ENCODE assay signal across 1 cellular context in the genomic region with DNA sequence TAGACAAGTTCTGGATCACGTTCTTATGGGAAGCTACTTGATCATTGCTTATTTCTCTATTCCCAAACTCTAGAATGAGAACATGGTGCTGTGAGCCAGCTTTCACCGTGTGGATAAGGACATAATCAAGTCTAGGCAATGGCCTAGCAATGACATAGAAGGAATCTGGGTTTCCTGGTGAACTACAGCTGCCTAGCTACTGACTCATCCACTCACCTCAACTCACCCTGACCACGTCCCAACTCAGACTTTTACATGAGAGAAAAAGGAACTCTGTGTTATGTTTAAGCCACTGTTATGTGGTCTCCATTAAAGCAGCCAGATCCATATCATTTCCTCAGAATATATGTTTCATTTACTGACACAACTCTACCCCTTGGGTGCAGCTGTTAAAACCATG.
TF ChIP-seq lines count a peak whose summit lies in the region.

No MANE protein-coding gene starts in this region.

TF ChIP-seq in IMR-90, 13 proteins besides CTCF, POLR2A, EP300 and RAD21:
- TF ChIP-seq, protein P1, sequence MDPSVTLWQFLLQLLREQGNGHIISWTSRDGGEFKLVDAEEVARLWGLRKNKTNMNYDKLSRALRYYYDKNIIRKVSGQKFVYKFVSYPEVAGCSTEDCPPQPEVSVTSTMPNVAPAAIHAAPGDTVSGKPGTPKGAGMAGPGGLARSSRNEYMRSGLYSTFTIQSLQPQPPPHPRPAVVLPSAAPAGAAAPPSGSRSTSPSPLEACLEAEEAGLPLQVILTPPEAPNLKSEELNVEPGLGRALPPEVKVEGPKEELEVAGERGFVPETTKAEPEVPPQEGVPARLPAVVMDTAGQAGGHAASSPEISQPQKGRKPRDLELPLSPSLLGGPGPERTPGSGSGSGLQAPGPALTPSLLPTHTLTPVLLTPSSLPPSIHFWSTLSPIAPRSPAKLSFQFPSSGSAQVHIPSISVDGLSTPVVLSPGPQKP (IDR thresholded peaks at IDR 0.05; ENCODE audit: borderline replicate concordance, low read depth, low read length), result no peak
- 0 out of 2 replicates have a peak, but pooled peaks have one; percentile 8 for TF ChIP-seq FOS (IDR thresholded peaks at IDR 0.05; ENCODE audit: low read depth, low read length)
